Comparison of ENCODE assay signal across 9 cellular contexts in genomic region chr10:88897019-88897853, GRCh38. TPM values are rescaled to one million over a fixed set of nuclear protein-coding genes. Genes with fewer than 3 reads are reported as not detected.
DNase-seq lines count a peak whose midpoint lies in the region; ATAC-seq and TF ChIP-seq lines count a peak whose summit lies in the region.
"Had no signal": no experiment of that assay in that cellular context is flagged by ENCODE, and none has a peak within 500 bp of the region (broad histone marks: within the 10 kb centered on the region; RNA-seq: fewer than 3 reads in every experiment).

No MANE protein-coding gene starts in this region.

- no peak for DNase-seq in Calu3
- DNase-seq in NCI-H69 (lab: John Stamatoyannopoulos, UW) = peak; percentile 67
- peak; percentile 35 for DNase-seq in cerebellar cortex (ENCODE audit: low spot score)
- no peak for DNase-seq in osteocyte (ENCODE audit: extremely low spot score, unreplicated experiment)
- no peak for DNase-seq in NCI-H2196 (lab: John Stamatoyannopoulos, UW; ENCODE audit: unreplicated experiment)
- no peak for DNase-seq in activated gamma-delta T cell treated with Interleukin-2 at 50 U/mL for 16 hours

- ATAC-seq in HG03442 (IDR thresholded peaks at IDR 0.05; ENCODE audit: unreplicated experiment) (no peak), HG03280 (IDR thresholded peaks at IDR 0.05; ENCODE audit: unreplicated experiment) (no peak)

- intact Hi-C loops in Calu3 (cut with micrococcal nuclease; ENCODE audit: unreplicated experiment) = no loop called here

- CTCF ChIA-PET in Calu3 (lab: Charles Lee) = interaction anchor here (1.7 kb wide), 1 partner anchor 35 kb away, joined by 3 read pairs; no protein-coding TSS in a partner anchor

- no peaks in the 10 kb centered on the region for H3K27me3 Mint-ChIP-seq in Calu3 (ENCODE audit: unreplicated experiment)
- no peaks in the 10 kb centered on the region for H3K27me3 Mint-ChIP-seq in osteocyte (ENCODE audit: unreplicated experiment)

- no peak for TF ChIP-seq CTCF in Calu3 (IDR thresholded peaks at IDR 0.05; ENCODE audit: unreplicated experiment)
- TF ChIP-seq CTCF in osteocyte (IDR thresholded peaks at IDR 0.05) = no peak

- H3K9me3 Mint-ChIP-seq in Calu3 (ENCODE audit: low read depth, unreplicated experiment) (no peaks in the 10 kb centered on the region), osteocyte (ENCODE audit: unreplicated experiment) (no peaks in the 10 kb centered on the region)

- BruUV-seq in Calu3 (replicated peaks; lab: Mats Ljungman, UMichigan) = no TSS peak

- H3K4me3 Mint-ChIP-seq in Calu3 (ENCODE audit: low read depth, unreplicated experiment) = peak overlapping the region; percentile 20
- no peak overlapping the region for H3K4me3 Mint-ChIP-seq in osteocyte (ENCODE audit: unreplicated experiment)

- H3K36me3 Mint-ChIP-seq in Calu3 (ENCODE audit: insufficient read depth, unreplicated experiment) (peaks cover 4% of the 10 kb centered on the region), osteocyte (ENCODE audit: unreplicated experiment) (peaks cover 2% of the 10 kb centered on the region)

- H3K4me1 Mint-ChIP-seq in Calu3 (ENCODE audit: low read depth, unreplicated experiment) (peaks cover 15% of the 10 kb centered on the region), osteocyte (ENCODE audit: unreplicated experiment) (peaks cover 28% of the 10 kb centered on the region)

- H3K27ac Mint-ChIP-seq in Calu3 (ENCODE audit: unreplicated experiment) = peak overlapping the region; percentile 63
- H3K27ac Mint-ChIP-seq in osteocyte (ENCODE audit: unreplicated experiment) = peak overlapping the region; percentile 17

RNA-seq across cellular contexts. Expression of gene STAMBPL1, which starts 17.2 kb away (rescaled TPM):
- total RNA-seq in Calu3 (2022) (9.4 and 9.5 TPM in 2 replicates), osteocyte (4.5 and 4.8 TPM in 2 replicates)

RNA-seq across cellular contexts. Expression of gene ANKRD22, which starts 45.6 kb away (rescaled TPM):
- total RNA-seq in Calu3 (2022) = 20.6 and 33.7 TPM in 2 replicates
- not detected in 2 replicates for total RNA-seq in osteocyte
- total RNA-seq: SJSA1 had no signal

RNA-seq across cellular contexts. Expression of gene ACTA2, which starts 55.3 kb away (rescaled TPM):
- total RNA-seq in Calu3 (2022) (1.0 and 1.1 TPM in 2 replicates), osteocyte (315 and 329 TPM in 2 replicates)

Comparison
In these comparisons a context has a peak if more than half of its experiments do, and no peak if none do; other contexts are left out.
1. DNase-seq: peak in NCI-H69 (single experiment) and cerebellar cortex (single experiment); none in Calu3 (single experiment), osteocyte (single experiment), NCI-H2196 (single experiment) and activated gamma-delta T cell treated with Interleukin-2 at 50 U/mL for 16 hours (single experiment).
2. RNA of gene ANKRD22, which starts 45.6 kb away (total RNA-seq): 20.6 to 33.7 TPM in Calu3; not detected in osteocyte; every median in the first group is over 10 times any median in the second.
3. RNA of gene ACTA2, which starts 55.3 kb away (total RNA-seq): 315 to 329 TPM in osteocyte; 1.0 to 1.1 TPM in Calu3; every median in the first group is over 100 times any median in the second.